24 cellular contexts compared by ENCODE assay signal in the genomic region with DNA sequence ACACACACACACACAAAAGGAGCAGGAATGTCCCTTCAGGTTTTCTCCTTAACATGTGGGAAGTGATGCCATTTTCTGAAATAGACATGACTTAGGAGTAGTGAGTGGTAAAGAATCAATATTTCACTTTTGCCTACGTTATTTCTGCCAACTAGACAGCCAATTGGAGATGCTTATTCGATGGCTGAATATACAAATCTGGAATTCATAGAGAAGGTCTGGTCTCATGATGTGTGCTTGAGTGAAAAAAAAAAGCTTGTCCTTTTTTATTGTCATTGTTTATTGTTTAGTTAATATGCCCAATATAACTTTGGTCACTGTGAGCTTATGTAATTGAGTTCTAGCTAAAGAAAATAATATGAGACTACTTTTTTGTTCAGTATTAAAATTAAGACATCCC.
"Had no signal": no experiment of that assay in that cellular context is flagged by ENCODE, and none has a peak within 500 bp of the region (broad histone marks: within the 10 kb centered on the region; RNA-seq: fewer than 3 reads in every experiment).

No MANE protein-coding gene starts in this region.

- H3K36me3 ChIP-seq: left lung, ovary, right atrium auricular region, right lobe of liver, uterus had no signal

- H3K4me2 ChIP-seq: smooth muscle cell had no signal

- H3K9me3 ChIP-seq: left lung, mucosa of descending colon, ovary, right atrium auricular region, right lobe of liver, tibial nerve, uterus had no signal

- H3K27me3 ChIP-seq: left lung, ovary, right atrium auricular region, right lobe of liver, tibial nerve, uterus had no signal

- ATAC-seq: left colon; left lung; mucosa of descending colon; naive thymus-derived CD4-positive, alpha-beta T cell; natural killer cell treated with Interleukin-12 subunit alpha and Interleukin-12 subunit beta and Interleukin-15 and Interleukin-18, amount 100 ng/mL, for 72 hours; right lobe of liver; stimulated activated memory B cell treated with anti-CD40 and anti-IgM and Interleukin-4, amounts not matched to agents 10 μg/mL and 1 μg/mL and 100 μg/mL, for 72 hours; stimulated activated naive CD8-positive, alpha-beta T cell treated with anti-CD3 and anti-CD28 coated beads, Interleukin-15, amount 100 ng/mL, for 72 hours had no signal

- H3K4me3 ChIP-seq: left lung, lung, mucosa of descending colon, ovary, right atrium auricular region, right lobe of liver, smooth muscle cell, tibial nerve, uterus had no signal

- H3K27ac ChIP-seq: left lung, ovary, right lobe of liver had no signal

- H3K4me1 ChIP-seq: left lung, right atrium auricular region, right lobe of liver, uterus had no signal

- DNase-seq: hypothalamus; immature natural killer cell; kidney; left colon; left lung; midbrain; mucosa of descending colon; naive thymus-derived CD4-positive, alpha-beta T cell; ovary; right lobe of liver; stimulated activated CD4-positive, alpha-beta T cell treated with anti-CD3 and anti-CD28 coated beads, Interleukin-1b, Interleukin-23, amount 100 ng/mL, for 48 hours; stimulated activated CD4-positive, alpha-beta T cell treated with anti-CD3 and anti-CD28 coated beads, Interleukin-2, amount 100 ng/mL, for 48 hours; stimulated activated CD4-positive, alpha-beta T cell treated with anti-CD3 and anti-CD28 coated beads, Interleukin-4, amount 100 ng/mL, for 4 hours; stimulated activated CD8-positive, alpha-beta memory T cell treated with anti-CD3 and anti-CD28 coated beads, Interleukin-4, amount 100 ng/mL, for 48 hours; stimulated activated naive CD4-positive, alpha-beta T cell treated with Interleukin-2 at 50 U/mL for 16 hours; stimulated activated naive CD8-positive, alpha-beta T cell treated with anti-CD3 and anti-CD28 coated beads, Interleukin-15, amount 100 ng/mL, for 72 hours; substantia nigra; uterus had no signal
